In the genomic region with DNA sequence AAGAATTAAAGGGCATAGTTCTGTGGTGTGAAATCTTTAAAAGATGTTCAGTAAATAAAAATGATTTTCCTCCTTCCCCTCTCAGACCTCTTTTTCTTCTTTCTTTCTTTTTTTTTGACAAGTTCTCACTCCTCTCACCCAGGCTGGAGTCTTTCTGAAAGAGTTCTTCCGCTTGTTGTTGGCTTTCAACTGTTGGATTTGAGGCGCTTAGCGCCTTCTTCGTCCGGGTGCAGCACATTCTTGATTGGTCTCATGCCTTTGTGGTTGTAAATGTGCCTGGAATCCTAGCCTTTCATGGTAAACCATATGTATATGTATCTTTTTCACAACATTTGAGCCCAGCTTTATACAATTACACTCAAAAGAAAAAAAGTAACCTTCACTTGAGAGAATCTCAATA, we compare ENCODE assay signal across 8 cellular contexts. TPM values are rescaled to one million over a fixed set of nuclear protein-coding genes. Genes with fewer than 3 reads are reported as not detected.
DNase-seq lines count a peak whose midpoint lies in the region; ATAC-seq and TF ChIP-seq lines count a peak whose summit lies in the region.

No MANE protein-coding gene starts in this region.

- CTCF ChIA-PET in activated CD8-positive, alpha-beta memory T cell treated with anti-CD3 and anti-CD28 coated beads, Interleukin-2, amount 10 ng/mL, durations not matched to agents 7 days and 5 days (lab: Charles Lee), result interaction anchor here (0.8 to 1.9 kb wide), 6 partner anchors 12 to 1689 kb away, joined by 3 to 8 read pairs (median 3); a partner anchor contains a TSS
- CTCF ChIA-PET in WTC11 (lab: Charles Lee), result interaction anchor here (1.4 to 1.5 kb wide), 2 partner anchors 15 to 83 kb away, joined by 3 to 4 read pairs; no protein-coding TSS in a partner anchor

- H3K4me3 ChIP-seq in iPS-20b (ENCODE audit: low read length) (peak overlapping the region; percentile 99), testis (peak overlapping the region; percentile 74 to 77)

- H3K4me3 Mint-ChIP-seq in activated CD8-positive, alpha-beta memory T cell treated with anti-CD3 and anti-CD28 coated beads, Interleukin-2, amount 10 ng/mL, durations not matched to agents 7 days and 5 days, result peak overlapping the region; percentile 96
- peak overlapping the region; percentile 97 for H3K4me3 Mint-ChIP-seq in WTC11

- no peaks in the 10 kb centered on the region for H3K9me3 Mint-ChIP-seq in activated CD8-positive, alpha-beta memory T cell treated with anti-CD3 and anti-CD28 coated beads, Interleukin-2, amount 10 ng/mL, durations not matched to agents 7 days and 5 days (ENCODE audit: low read depth)
- peaks cover 3% of the 10 kb centered on the region for H3K9me3 Mint-ChIP-seq in WTC11

- H3K36me3 ChIP-seq in iPS-20b (ENCODE audit: insufficient read depth, low read depth, low read length) (peaks cover 25% of the 10 kb centered on the region), testis (ENCODE audit: low read depth, missing control alignments) (no peaks in the 10 kb centered on the region)

- intact Hi-C loops in testis (cut with DNase I; ENCODE audit: low total_unique reads), result no loop called here

- H3K4me1 ChIP-seq in iPS-20b (ENCODE audit: insufficient read depth, low read length) (peaks cover 12% of the 10 kb centered on the region), testis (peaks cover 4% of the 10 kb centered on the region)

- H3K4me1 Mint-ChIP-seq in activated CD8-positive, alpha-beta memory T cell treated with anti-CD3 and anti-CD28 coated beads, Interleukin-2, amount 10 ng/mL, durations not matched to agents 7 days and 5 days, result peaks cover 63% of the 10 kb centered on the region
- peaks cover 26% of the 10 kb centered on the region for H3K4me1 Mint-ChIP-seq in WTC11

- H3K27ac ChIP-seq in iPS-20b (ENCODE audit: low read length) (peak overlapping the region; percentile 79), testis (no peak overlapping the region)

- DNase-seq in activated CD8-positive, alpha-beta memory T cell treated with anti-CD3 and anti-CD28 coated beads, Interleukin-2, amount 10 ng/mL, durations not matched to agents 7 days and 5 days, result peak; percentile 59
- no peak for DNase-seq in activated CD8-positive, alpha-beta memory T cell treated with anti-CD3 and anti-CD28 coated beads for 24 hours
- no peak for DNase-seq in WTC11 (ENCODE audit: low spot score)
- no peak for DNase-seq in testis
- no peak for DNase-seq in NCI-H748 treated with DMSO at 0.1 percent for 48 hours (lab: John Stamatoyannopoulos, UW)
- no peak for DNase-seq in T-helper 9 cell

- peaks cover 49% of the 10 kb centered on the region for H3K36me3 Mint-ChIP-seq in activated CD8-positive, alpha-beta memory T cell treated with anti-CD3 and anti-CD28 coated beads, Interleukin-2, amount 10 ng/mL, durations not matched to agents 7 days and 5 days
- H3K36me3 Mint-ChIP-seq in WTC11, result peaks cover 11% of the 10 kb centered on the region

- TF ChIP-seq CTCF in WTC11 (IDR thresholded peaks at IDR 0.05), result no peak
- no peak for TF ChIP-seq CTCF in testis (IDR thresholded peaks at IDR 0.05)

- POLR2A ChIA-PET in WTC11 (lab: Charles Lee), result interaction anchor here (0.8 kb wide), 1 partner anchor 217 kb away, joined by 3 read pairs; no protein-coding TSS in a partner anchor

- H3K9me3 ChIP-seq in iPS-20b (ENCODE audit: insufficient read depth, low read depth, low read length) (peaks cover 3% of the 10 kb centered on the region; the same call in 1 of the 2 replicates), testis (no peaks in the 10 kb centered on the region)

- TF ChIP-seq POLR2A in testis (IDR thresholded peaks at IDR 0.05), result no peak

- H3K9ac ChIP-seq in iPS-20b (ENCODE audit: low read depth, low read length), result peak overlapping the region; percentile 99

- no peak for ATAC-seq in activated CD8-positive, alpha-beta memory T cell treated with anti-CD3 and anti-CD28 coated beads, Interleukin-2, amount 10 ng/mL, durations not matched to agents 7 days and 5 days
- ATAC-seq in WTC11, result no peak
- ATAC-seq in GM21619 (IDR thresholded peaks at IDR 0.05; ENCODE audit: unreplicated experiment), result no peak

- H3K27me3 ChIP-seq in iPS-20b (ENCODE audit: insufficient read depth, low read length) (no peaks in the 10 kb centered on the region), testis (no peaks in the 10 kb centered on the region)

- no peaks in the 10 kb centered on the region for H3K27me3 Mint-ChIP-seq in activated CD8-positive, alpha-beta memory T cell treated with anti-CD3 and anti-CD28 coated beads, Interleukin-2, amount 10 ng/mL, durations not matched to agents 7 days and 5 days
- H3K27me3 Mint-ChIP-seq in WTC11 (ENCODE audit: low read depth), result no peaks in the 10 kb centered on the region

- peak overlapping the region; percentile 99 for H3K27ac Mint-ChIP-seq in activated CD8-positive, alpha-beta memory T cell treated with anti-CD3 and anti-CD28 coated beads, Interleukin-2, amount 10 ng/mL, durations not matched to agents 7 days and 5 days
- peak overlapping the region; percentile 82 for H3K27ac Mint-ChIP-seq in WTC11

- WGBS in testis, 2 donors, result 7 to 12% methylated on average over 5 of the region's 5 CpGs

TF ChIP-seq in WTC11, 78 proteins besides CTCF, POLR2A, EP300 and RAD21 (continues in another document):
- TF ChIP-seq, protein P1, sequence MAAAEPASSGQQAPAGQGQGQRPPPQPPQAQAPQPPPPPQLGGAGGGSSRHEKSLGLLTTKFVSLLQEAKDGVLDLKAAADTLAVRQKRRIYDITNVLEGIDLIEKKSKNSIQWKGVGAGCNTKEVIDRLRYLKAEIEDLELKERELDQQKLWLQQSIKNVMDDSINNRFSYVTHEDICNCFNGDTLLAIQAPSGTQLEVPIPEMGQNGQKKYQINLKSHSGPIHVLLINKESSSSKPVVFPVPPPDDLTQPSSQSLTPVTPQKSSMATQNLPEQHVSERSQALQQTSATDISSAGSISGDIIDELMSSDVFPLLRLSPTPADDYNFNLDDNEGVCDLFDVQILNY (CRISPR knock-in tag; IDR thresholded peaks at IDR 0.05), result no peak
- TF ChIP-seq TP53 (CRISPR knock-in tag; IDR thresholded peaks at IDR 0.05) (no peak), ZNF416 (CRISPR knock-in tag; IDR thresholded peaks at IDR 0.05) (no peak), JUN (CRISPR knock-in tag; IDR thresholded peaks at IDR 0.05) (no peak)
- TF ChIP-seq, protein P2, sequence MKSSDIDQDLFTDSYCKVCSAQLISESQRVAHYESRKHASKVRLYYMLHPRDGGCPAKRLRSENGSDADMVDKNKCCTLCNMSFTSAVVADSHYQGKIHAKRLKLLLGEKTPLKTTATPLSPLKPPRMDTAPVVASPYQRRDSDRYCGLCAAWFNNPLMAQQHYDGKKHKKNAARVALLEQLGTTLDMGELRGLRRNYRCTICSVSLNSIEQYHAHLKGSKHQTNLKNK (CRISPR knock-in tag; IDR thresholded peaks at IDR 0.05), result no peak
- TF ChIP-seq, protein P3, sequence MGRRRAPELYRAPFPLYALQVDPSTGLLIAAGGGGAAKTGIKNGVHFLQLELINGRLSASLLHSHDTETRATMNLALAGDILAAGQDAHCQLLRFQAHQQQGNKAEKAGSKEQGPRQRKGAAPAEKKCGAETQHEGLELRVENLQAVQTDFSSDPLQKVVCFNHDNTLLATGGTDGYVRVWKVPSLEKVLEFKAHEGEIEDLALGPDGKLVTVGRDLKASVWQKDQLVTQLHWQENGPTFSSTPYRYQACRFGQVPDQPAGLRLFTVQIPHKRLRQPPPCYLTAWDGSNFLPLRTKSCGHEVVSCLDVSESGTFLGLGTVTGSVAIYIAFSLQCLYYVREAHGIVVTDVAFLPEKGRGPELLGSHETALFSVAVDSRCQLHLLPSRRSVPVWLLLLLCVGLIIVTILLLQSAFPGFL (CRISPR knock-in tag; IDR thresholded peaks at IDR 0.05; ENCODE audit: borderline replicate concordance), result no peak
- TF ChIP-seq, protein P4, sequence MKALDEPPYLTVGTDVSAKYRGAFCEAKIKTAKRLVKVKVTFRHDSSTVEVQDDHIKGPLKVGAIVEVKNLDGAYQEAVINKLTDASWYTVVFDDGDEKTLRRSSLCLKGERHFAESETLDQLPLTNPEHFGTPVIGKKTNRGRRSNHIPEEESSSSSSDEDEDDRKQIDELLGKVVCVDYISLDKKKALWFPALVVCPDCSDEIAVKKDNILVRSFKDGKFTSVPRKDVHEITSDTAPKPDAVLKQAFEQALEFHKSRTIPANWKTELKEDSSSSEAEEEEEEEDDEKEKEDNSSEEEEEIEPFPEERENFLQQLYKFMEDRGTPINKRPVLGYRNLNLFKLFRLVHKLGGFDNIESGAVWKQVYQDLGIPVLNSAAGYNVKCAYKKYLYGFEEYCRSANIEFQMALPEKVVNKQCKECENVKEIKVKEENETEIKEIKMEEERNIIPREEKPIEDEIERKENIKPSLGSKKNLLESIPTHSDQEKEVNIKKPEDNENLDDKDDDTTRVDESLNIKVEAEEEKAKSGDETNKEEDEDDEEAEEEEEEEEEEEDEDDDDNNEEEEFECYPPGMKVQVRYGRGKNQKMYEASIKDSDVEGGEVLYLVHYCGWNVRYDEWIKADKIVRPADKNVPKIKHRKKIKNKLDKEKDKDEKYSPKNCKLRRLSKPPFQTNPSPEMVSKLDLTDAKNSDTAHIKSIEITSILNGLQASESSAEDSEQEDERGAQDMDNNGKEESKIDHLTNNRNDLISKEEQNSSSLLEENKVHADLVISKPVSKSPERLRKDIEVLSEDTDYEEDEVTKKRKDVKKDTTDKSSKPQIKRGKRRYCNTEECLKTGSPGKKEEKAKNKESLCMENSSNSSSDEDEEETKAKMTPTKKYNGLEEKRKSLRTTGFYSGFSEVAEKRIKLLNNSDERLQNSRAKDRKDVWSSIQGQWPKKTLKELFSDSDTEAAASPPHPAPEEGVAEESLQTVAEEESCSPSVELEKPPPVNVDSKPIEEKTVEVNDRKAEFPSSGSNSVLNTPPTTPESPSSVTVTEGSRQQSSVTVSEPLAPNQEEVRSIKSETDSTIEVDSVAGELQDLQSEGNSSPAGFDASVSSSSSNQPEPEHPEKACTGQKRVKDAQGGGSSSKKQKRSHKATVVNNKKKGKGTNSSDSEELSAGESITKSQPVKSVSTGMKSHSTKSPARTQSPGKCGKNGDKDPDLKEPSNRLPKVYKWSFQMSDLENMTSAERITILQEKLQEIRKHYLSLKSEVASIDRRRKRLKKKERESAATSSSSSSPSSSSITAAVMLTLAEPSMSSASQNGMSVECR (CRISPR knock-in tag; IDR thresholded peaks at IDR 0.05; ENCODE audit: borderline replicate concordance), result no peak

RNA-seq across cellular contexts. Expression of a gene that starts 1.0 kb away (rescaled TPM):
- 10 to 100 TPM; 10.9 to 12.6 TPM for total RNA-seq in activated CD8-positive, alpha-beta memory T cell treated with anti-CD3 and anti-CD28 coated beads, Interleukin-2, amount 10 ng/mL, durations not matched to agents 7 days and 5 days
- total RNA-seq in WTC11 (2021), result 6.9 to 10.1 TPM (median 7.7 TPM) in 3 replicates
- 1 to 10 TPM; 6.4 to 6.6 TPM for total RNA-seq in testis
- 8.6 TPM for polyA plus RNA-seq in testis (ENCODE audit: insufficient read depth, low read depth, low replicate concordance)
